In the genomic region with DNA sequence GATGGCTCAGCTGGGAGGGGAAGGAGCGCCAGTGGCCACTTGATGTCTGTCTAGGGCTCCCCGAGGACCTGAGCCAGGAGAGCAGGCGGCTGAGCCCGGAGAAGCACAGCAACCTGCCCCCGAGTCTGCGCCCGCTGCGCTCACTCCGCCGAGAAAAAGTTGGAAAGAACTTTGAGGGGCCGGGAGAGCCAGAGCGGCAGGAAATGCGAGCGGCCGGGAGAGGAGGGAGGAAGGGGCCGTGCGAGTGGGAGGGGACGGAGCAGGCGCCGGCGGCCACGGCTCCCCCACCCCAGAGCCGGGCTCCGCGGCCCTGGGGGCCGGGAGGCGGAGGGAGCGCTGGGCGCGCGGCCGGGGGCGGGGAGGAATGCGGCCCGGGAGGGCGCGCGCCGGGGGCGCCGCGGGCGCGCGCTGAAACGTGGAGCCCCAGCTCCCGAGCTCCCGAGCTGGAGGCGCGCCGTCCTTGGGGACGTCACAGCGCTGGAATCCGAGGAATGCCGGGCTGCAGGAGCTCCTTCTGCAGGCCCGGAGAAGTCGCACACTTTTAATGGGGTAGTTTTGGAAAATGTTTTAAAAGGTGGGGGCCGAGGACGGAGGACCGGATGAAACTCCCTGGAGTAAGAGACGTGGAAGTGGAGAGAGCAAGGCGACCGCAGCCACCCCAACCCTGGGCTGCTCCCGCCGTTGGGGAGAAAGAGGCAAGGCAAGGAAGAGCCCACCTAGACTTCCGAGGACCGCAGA, we compare ENCODE assay signal across 8 cellular contexts. TPM values are rescaled to one million over a fixed set of nuclear protein-coding genes. Genes with fewer than 3 reads are reported as not detected.
DNase-seq lines count a peak whose midpoint lies in the region; ATAC-seq and TF ChIP-seq lines count a peak whose summit lies in the region.

A gene (minus strand): TSS at position 167 of the 738 bp plus-strand sequence. CDS start 86,799 bp downstream, outside the sequence.

- DNase-seq in DMS53 treated with DMSO at 0.1 percent for 48 hours (lab: John Stamatoyannopoulos, UW; ENCODE audit: unreplicated experiment) = peak; percentile 80
- DNase-seq in GM23338 (ENCODE audit: low spot score) = peak; percentile 97
- DNase-seq in NCI-H82 (lab: John Stamatoyannopoulos, UW) = peak; percentile 88
- DNase-seq in breast epithelium (ENCODE audit: low spot score in 2 of 2) = peak; percentile 85 to 93
- DNase-seq in iPS DF 6.9 (ENCODE audit: low read depth, low spot score) = no peak

- H3K9ac ChIP-seq in rectal smooth muscle tissue (ENCODE audit: low read length) = peak within 1 kb of the TSS; percentile 94

- H3K79me2 ChIP-seq in GM23338 (replicated peaks; ENCODE audit: insufficient read depth) = peaks cover 45% of the 10 kb centered on the region

- no peaks in the 10 kb centered on the region for H3K9me3 Mint-ChIP-seq in GM23338

- peaks cover 21% of the 10 kb centered on the region for H3K27me3 Mint-ChIP-seq in GM23338 (ENCODE audit: insufficient read depth, low read depth, poor library complexity)

- H3K4me1 Mint-ChIP-seq in GM23338 = peaks cover 46% of the 10 kb centered on the region

- peak within 1 kb of the TSS; percentile 87 for H3K4me3 ChIP-seq in GM23338
- peak within 1 kb of the TSS; percentile 74 to 96 (median 87) for H3K4me3 ChIP-seq in breast epithelium
- peak within 1 kb of the TSS; percentile 95 for H3K4me3 ChIP-seq in iPS DF 6.9 (ENCODE audit: low read length)
- H3K4me3 ChIP-seq in rectal smooth muscle tissue (ENCODE audit: low read length) = peak within 1 kb of the TSS; percentile 75

- peak within 1 kb of the TSS; percentile 100 for H3K27ac Mint-ChIP-seq in GM23338

- H3K9me2 ChIP-seq in GM23338 (ENCODE audit: insufficient read depth) = no peaks in the 10 kb centered on the region

- no peaks in the 10 kb centered on the region for H3K9me3 ChIP-seq in breast epithelium
- H3K9me3 ChIP-seq in iPS DF 6.9 (ENCODE audit: control insufficient read depth, insufficient read depth, low read length) = no peaks in the 10 kb centered on the region

- H3F3A ChIP-seq in GM23338 (replicated peaks; ENCODE audit: low read depth) = peaks cover 7% of the 10 kb centered on the region; the same call in 1 of the 2 replicates

- 0 out of 2 replicates have a peak within 1 kb of the TSS, but pooled peaks have one; percentile 9 for H2AFZ ChIP-seq in GM23338

- peak within 1 kb of the TSS; percentile 85 for H3K4me2 ChIP-seq in GM23338

- H3K36me3 ChIP-seq in GM23338 (ENCODE audit: insufficient read depth) (no peaks in the 10 kb centered on the region), breast epithelium (no peaks in the 10 kb centered on the region), iPS DF 6.9 (ENCODE audit: control insufficient read depth, insufficient read depth, low read length) (no peaks in the 10 kb centered on the region), rectal smooth muscle tissue (ENCODE audit: control insufficient read depth, insufficient read depth, low read length) (no peaks in the 10 kb centered on the region)

- H4K20me1 ChIP-seq in GM23338 (replicated peaks; ENCODE audit: insufficient read depth) = peaks cover 9% of the 10 kb centered on the region

- TF ChIP-seq CTCF in GM23338 (conservative IDR thresholded peaks at IDR 0.05; ENCODE audit: low read depth in 2 of 2) (peak; percentile 20 to 30; a peak in 3 of 4 replicates), breast epithelium (IDR thresholded peaks at IDR 0.05) (peak in 1 of 3 donors; percentile 38)

- no peaks in the 10 kb centered on the region for H3K36me3 Mint-ChIP-seq in GM23338 (ENCODE audit: low read depth)

- peak; percentile 31 for TF ChIP-seq POLR2A in breast epithelium (IDR thresholded peaks at IDR 0.05)

- no CpG with 5 or more reads among the region's 67 CpGs for WGBS in iPS DF 6.9 (ENCODE audit: insufficient coverage, insufficient read length)

- H3K27ac ChIP-seq in GM23338 (ENCODE audit: low read depth) = peak within 1 kb of the TSS; percentile 100
- peak within 1 kb of the TSS; percentile 98 to 99 for H3K27ac ChIP-seq in breast epithelium
- peak within 1 kb of the TSS; percentile 67 for H3K27ac ChIP-seq in iPS DF 6.9 (ENCODE audit: low read length)
- H3K27ac ChIP-seq in rectal smooth muscle tissue (ENCODE audit: low read depth, low read length) = peak within 1 kb of the TSS; percentile 93

- no peaks in the 10 kb centered on the region for H3K27me3 ChIP-seq in GM23338 (ENCODE audit: insufficient read depth)
- no peaks in the 10 kb centered on the region for H3K27me3 ChIP-seq in breast epithelium
- H3K27me3 ChIP-seq in iPS DF 6.9 (ENCODE audit: control insufficient read depth, insufficient read depth, low read length) = no peaks in the 10 kb centered on the region
- H3K27me3 ChIP-seq in rectal smooth muscle tissue (ENCODE audit: control insufficient read depth, insufficient read depth, low read length) = no peaks in the 10 kb centered on the region

- H3K4me3 Mint-ChIP-seq in GM23338 = peak within 1 kb of the TSS; percentile 93

- H3K4me1 ChIP-seq in GM23338 (ENCODE audit: insufficient read depth) (peaks cover 43% of the 10 kb centered on the region), breast epithelium (peaks cover 0 to 5% of the 10 kb centered on the region in 2 donors), iPS DF 6.9 (ENCODE audit: control insufficient read depth, insufficient read depth, low read length) (peaks cover 3% of the 10 kb centered on the region), rectal smooth muscle tissue (ENCODE audit: control insufficient read depth, insufficient read depth, low read length) (peaks cover 22% of the 10 kb centered on the region)

- ATAC-seq in GM23338 (peak; percentile 72), HG03280 (IDR thresholded peaks at IDR 0.05; ENCODE audit: unreplicated experiment) (no peak), HG02973 (IDR thresholded peaks at IDR 0.05; ENCODE audit: unreplicated experiment) (no peak)

- intact Hi-C loops in breast epithelium (cut with DNase I; ENCODE audit: low total_unique reads) = loop anchor here (5.0 kb wide), 1 partner anchor 339 kb away; no protein-coding TSS in a partner anchor

TF ChIP-seq in GM23338, 12 proteins besides CTCF, POLR2A, EP300 and RAD21 (continues in another document):
- TF ChIP-seq, protein P1, sequence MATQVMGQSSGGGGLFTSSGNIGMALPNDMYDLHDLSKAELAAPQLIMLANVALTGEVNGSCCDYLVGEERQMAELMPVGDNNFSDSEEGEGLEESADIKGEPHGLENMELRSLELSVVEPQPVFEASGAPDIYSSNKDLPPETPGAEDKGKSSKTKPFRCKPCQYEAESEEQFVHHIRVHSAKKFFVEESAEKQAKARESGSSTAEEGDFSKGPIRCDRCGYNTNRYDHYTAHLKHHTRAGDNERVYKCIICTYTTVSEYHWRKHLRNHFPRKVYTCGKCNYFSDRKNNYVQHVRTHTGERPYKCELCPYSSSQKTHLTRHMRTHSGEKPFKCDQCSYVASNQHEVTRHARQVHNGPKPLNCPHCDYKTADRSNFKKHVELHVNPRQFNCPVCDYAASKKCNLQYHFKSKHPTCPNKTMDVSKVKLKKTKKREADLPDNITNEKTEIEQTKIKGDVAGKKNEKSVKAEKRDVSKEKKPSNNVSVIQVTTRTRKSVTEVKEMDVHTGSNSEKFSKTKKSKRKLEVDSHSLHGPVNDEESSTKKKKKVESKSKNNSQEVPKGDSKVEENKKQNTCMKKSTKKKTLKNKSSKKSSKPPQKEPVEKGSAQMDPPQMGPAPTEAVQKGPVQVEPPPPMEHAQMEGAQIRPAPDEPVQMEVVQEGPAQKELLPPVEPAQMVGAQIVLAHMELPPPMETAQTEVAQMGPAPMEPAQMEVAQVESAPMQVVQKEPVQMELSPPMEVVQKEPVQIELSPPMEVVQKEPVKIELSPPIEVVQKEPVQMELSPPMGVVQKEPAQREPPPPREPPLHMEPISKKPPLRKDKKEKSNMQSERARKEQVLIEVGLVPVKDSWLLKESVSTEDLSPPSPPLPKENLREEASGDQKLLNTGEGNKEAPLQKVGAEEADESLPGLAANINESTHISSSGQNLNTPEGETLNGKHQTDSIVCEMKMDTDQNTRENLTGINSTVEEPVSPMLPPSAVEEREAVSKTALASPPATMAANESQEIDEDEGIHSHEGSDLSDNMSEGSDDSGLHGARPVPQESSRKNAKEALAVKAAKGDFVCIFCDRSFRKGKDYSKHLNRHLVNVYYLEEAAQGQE (IDR thresholded peaks at IDR 0.05; ENCODE audit: unreplicated experiment) = no peak
- no peak for TF ChIP-seq JUNB (IDR thresholded peaks at IDR 0.05; ENCODE audit: unreplicated experiment)

RNA-seq across cellular contexts. Expression of the gene that starts here (rescaled TPM):
- total RNA-seq in GM23338 (2014; rRNA removed; shearing (Covaris generic)) = 60.0 and 70.2 TPM in 2 replicates
- polyA plus RNA-seq in GM23338 (2016; fragmentation: Nextera tagmentation; extraction: Ambion mirVana) = 18.0 and 18.7 TPM in 2 replicates
- 10 to 100 TPM; 30.4 to 57.4 (median 49.5) TPM for total RNA-seq in breast epithelium
